Comparison of ENCODE assay signal across 24 cellular contexts in the genomic region with DNA sequence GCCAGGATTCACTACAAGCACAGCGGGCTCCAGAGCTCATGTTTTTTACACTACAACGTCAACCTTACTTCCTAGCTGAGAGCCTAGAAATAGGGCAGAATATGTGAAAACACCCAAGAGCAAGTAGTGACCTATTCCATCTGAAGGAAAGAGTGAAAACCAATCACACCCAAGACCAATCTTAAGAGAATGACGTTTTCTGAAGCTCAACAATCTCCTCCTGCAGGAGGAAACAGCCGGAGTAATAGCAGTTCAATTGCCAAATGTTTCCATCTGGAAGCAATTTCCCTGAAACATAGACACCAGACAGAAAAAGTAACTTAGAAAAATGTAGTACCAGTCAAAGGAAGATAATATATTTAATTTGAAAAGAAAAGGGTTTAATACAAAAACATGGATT.
DNase-seq lines count a peak whose midpoint lies in the region; ATAC-seq and TF ChIP-seq lines count a peak whose summit lies in the region.
"Had no signal": no experiment of that assay in that cellular context is flagged by ENCODE, and none has a peak within 500 bp of the region (broad histone marks: within the 10 kb centered on the region; RNA-seq: fewer than 3 reads in every experiment).

No MANE protein-coding gene starts in this region.

- no peak overlapping the region for H3K27ac ChIP-seq in transverse colon
- H3K27ac ChIP-seq: breast epithelium, C4-2B had no signal

- no peaks in the 10 kb centered on the region for H3K9me3 ChIP-seq in transverse colon
- H3K9me3 ChIP-seq: breast epithelium, Caco-2 had no signal

- no peaks in the 10 kb centered on the region for H3K4me1 Mint-ChIP-seq in HFFc6 (ENCODE audit: low read depth)
- H3K4me1 Mint-ChIP-seq in nephron, result peaks cover 13% of the 10 kb centered on the region
- H3K4me1 Mint-ChIP-seq: activated naive CD4-positive, alpha-beta T cell treated with anti-CD3 and anti-CD28 coated beads, Interleukin-2, amount 50 U/mL, for 24 hours; activated T-helper 17 cell treated with anti-CD3 and anti-CD28 coated beads, Interleukin-2, amount 50 U/mL, for 72 hours had no signal

- ATAC-seq in HG03521 (IDR thresholded peaks at IDR 0.05; ENCODE audit: unreplicated experiment) (no peak), left lobe of liver (no peak)
- ATAC-seq: activated CD8-positive, alpha-beta T cell treated with anti-CD3 and anti-CD28 coated beads for 36 hours; activated T-helper 17 cell treated with anti-CD3 and anti-CD28 coated beads, Interleukin-2, amount 50 U/mL, for 72 hours had no signal

- intact Hi-C loops in transverse colon (cut with DNase I; ENCODE audit: low total_unique reads), result no loop called here

- TF ChIP-seq EP300 in transverse colon (IDR thresholded peaks at IDR 0.05; ENCODE audit: low read depth), result no peak

- H3K27me3 Mint-ChIP-seq in HFFc6 (ENCODE audit: insufficient read depth) (no peaks in the 10 kb centered on the region; the same call in 1 of the 2 replicates), nephron (ENCODE audit: low read depth) (no peaks in the 10 kb centered on the region)

- H3K27ac Mint-ChIP-seq in HFFc6, result no peak overlapping the region
- peak overlapping the region; percentile 7 to 65 (median 39) for H3K27ac Mint-ChIP-seq in nephron
- H3K27ac Mint-ChIP-seq: activated CD8-positive, alpha-beta T cell treated with anti-CD3 and anti-CD28 coated beads for 36 hours; activated naive CD4-positive, alpha-beta T cell treated with anti-CD3 and anti-CD28 coated beads, Interleukin-2, amount 50 U/mL, for 24 hours; activated T-helper 17 cell treated with anti-CD3 and anti-CD28 coated beads, Interleukin-2, amount 50 U/mL, for 72 hours; stimulated activated naive CD8-positive, alpha-beta T cell treated with anti-CD3 and anti-CD28 coated beads, Interleukin-15, Interleukin-2, amounts not matched to agents 100 ng/mL and 50 ng/mL, for 24 hours had no signal

- no peaks in the 10 kb centered on the region for H3K27me3 ChIP-seq in transverse colon
- H3K27me3 ChIP-seq: breast epithelium had no signal

- TF ChIP-seq POLR2A in transverse colon (IDR thresholded peaks at IDR 0.05), result no peak

- H3K36me3 ChIP-seq in transverse colon, result no peaks in the 10 kb centered on the region
- H3K36me3 ChIP-seq: breast epithelium had no signal

- WGBS in transverse colon (ENCODE audit: low coverage in 1 of 2), 2 donors, result 50 to 53% methylated on average over 4 of the region's 4 CpGs

- H3K9me3 Mint-ChIP-seq in HFFc6 (no peaks in the 10 kb centered on the region), nephron (peaks cover under 1% of the 10 kb centered on the region)
- H3K9me3 Mint-ChIP-seq: activated CD8-positive, alpha-beta T cell treated with anti-CD3 and anti-CD28 coated beads for 36 hours; activated naive CD4-positive, alpha-beta T cell treated with anti-CD3 and anti-CD28 coated beads, Interleukin-2, amount 50 U/mL, for 24 hours; activated T-helper 17 cell treated with anti-CD3 and anti-CD28 coated beads, Interleukin-2, amount 50 U/mL, for 72 hours; stimulated activated naive CD8-positive, alpha-beta T cell treated with anti-CD3 and anti-CD28 coated beads, Interleukin-15, Interleukin-2, amounts not matched to agents 100 ng/mL and 50 ng/mL, for 24 hours had no signal

- H3K4me3 ChIP-seq in AG10803 (ENCODE audit: low read length), result no peak overlapping the region
- no peak overlapping the region for H3K4me3 ChIP-seq in transverse colon
- H3K4me3 ChIP-seq: breast epithelium had no signal

- TF ChIP-seq CTCF in AG10803 (conservative IDR thresholded peaks at IDR 0.05; ENCODE audit: low read length) (peak; percentile 9; the same call in 1 of the 2 replicates), HFFc6 (IDR thresholded peaks at IDR 0.05) (no peak), nephron (IDR thresholded peaks at IDR 0.05; ENCODE audit: unreplicated experiment in 3 of 3) (no peak), transverse colon (IDR thresholded peaks at IDR 0.05) (no peak)

- H3K4me3 Mint-ChIP-seq in HFFc6 (no peak overlapping the region), nephron (peak overlapping the region in 1 of 3 experiments; percentile 18)
- H3K4me3 Mint-ChIP-seq: activated CD8-positive, alpha-beta T cell treated with anti-CD3 and anti-CD28 coated beads for 36 hours; activated naive CD4-positive, alpha-beta T cell treated with anti-CD3 and anti-CD28 coated beads, Interleukin-2, amount 50 U/mL, for 24 hours; activated T-helper 17 cell treated with anti-CD3 and anti-CD28 coated beads, Interleukin-2, amount 50 U/mL, for 72 hours; stimulated activated naive CD8-positive, alpha-beta T cell treated with anti-CD3 and anti-CD28 coated beads, Interleukin-15, Interleukin-2, amounts not matched to agents 100 ng/mL and 50 ng/mL, for 24 hours had no signal

- in situ Hi-C loops in transverse colon (cut with MboI; ENCODE audit: low pct_ligation_motif_present in 1 of 4, low pct_unique_long_range_greater_than_20kb in 1 of 4, low sequenced_read_pairs in 3 of 4), result no loop called here

- H3K4me1 ChIP-seq in transverse colon, result no peaks in the 10 kb centered on the region
- H3K4me1 ChIP-seq: breast epithelium, Caco-2 had no signal

- H3K36me3 Mint-ChIP-seq in HFFc6 (ENCODE audit: low read depth) (no peaks in the 10 kb centered on the region), nephron (ENCODE audit: low read depth) (no peaks in the 10 kb centered on the region)
- H3K36me3 Mint-ChIP-seq: activated naive CD4-positive, alpha-beta T cell treated with anti-CD3 and anti-CD28 coated beads, Interleukin-2, amount 50 U/mL, for 24 hours had no signal

- peak; percentile 66 for DNase-seq in AG10803 (ENCODE audit: low read depth)
- DNase-seq in HFFc6, result peak; percentile 7
- peak; percentile 31 for DNase-seq in fibroblast of the conjunctiva (ENCODE audit: low read depth)
- no peak for DNase-seq in transverse colon
- DNase-seq in left lobe of liver (ENCODE audit: low spot score), result no peak
- DNase-seq in NCI-H1417 treated with DMSO at 0.1 percent for 48 hours (lab: John Stamatoyannopoulos, UW), result no peak
- DNase-seq: activated CD8-positive, alpha-beta T cell treated with anti-CD3 and anti-CD28 coated beads for 36 hours; Caco-2; DMS79; effector memory CD4-positive, alpha-beta T cell; erythroblast; GF-D8; IMR-90; NCI-H1694; NCI-H446 treated with DMSO at 0.1 percent for 48 hours; posterior cingulate gyrus; trophoblast cell had no signal

Comparison
In these comparisons a context has a peak if more than half of its experiments do, and no peak if none do; other contexts are left out.
1. DNase-seq: peak in AG10803 (single experiment), HFFc6 (single experiment) and fibroblast of the conjunctiva (single experiment); none in transverse colon (single experiment), left lobe of liver (single experiment) and NCI-H1417 treated with DMSO at 0.1 percent for 48 hours (single experiment).